Comparison of ENCODE assay signal across 22 cellular contexts in the genomic region with DNA sequence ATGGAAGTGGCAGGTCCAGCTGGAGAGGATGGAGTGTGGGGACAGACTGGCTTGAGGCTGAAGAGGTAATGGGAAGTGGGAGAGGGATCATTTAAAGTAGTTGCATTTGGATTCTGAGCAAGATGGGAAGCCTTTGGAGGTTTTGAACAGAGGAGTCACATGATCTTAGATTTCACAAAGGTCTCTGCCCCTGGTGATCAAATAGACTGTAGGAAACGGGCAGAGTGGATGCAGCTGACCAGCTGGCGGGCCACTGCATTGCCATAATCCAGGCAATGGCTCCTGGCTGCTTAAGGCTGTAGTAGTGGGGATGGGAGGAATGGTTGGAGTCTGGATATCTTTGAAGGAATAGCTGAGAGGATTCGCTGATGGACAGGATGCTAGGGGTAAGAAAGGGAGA.
DNase-seq lines count a peak whose midpoint lies in the region; ATAC-seq, FAIRE-seq and TF ChIP-seq lines count a peak whose summit lies in the region.
"Had no signal": no experiment of that assay in that cellular context is flagged by ENCODE, and none has a peak within 500 bp of the region (broad histone marks: within the 10 kb centered on the region; RNA-seq: fewer than 3 reads in every experiment).

No MANE protein-coding gene starts in this region.

- no peaks in the 10 kb centered on the region for H3K79me2 ChIP-seq in K562 (ENCODE audit: control insufficient read depth, insufficient read depth, low read length)

- no peak overlapping the region for H3K9ac ChIP-seq in K562 (ENCODE audit: insufficient read depth in 1 of 2, low read depth in 2 of 2, low read length in 2 of 2)
- H3K9ac ChIP-seq: BLaER1 treated with 17β-estradiol and CSF1 and Interleukin-3, amounts not matched to agents 10 nM and 100 nM had no signal

- peaks cover 0 to 4% of the 10 kb centered on the region in 2 donors for H3K4me1 ChIP-seq in right atrium auricular region
- no peaks in the 10 kb centered on the region for H3K4me1 ChIP-seq in heart right ventricle
- H3K4me1 ChIP-seq in K562 (replicated peaks in 1 of 2; ENCODE audit: control insufficient read depth in 2 of 2, insufficient read depth in 2 of 2, low read length in 2 of 2), result no peaks in the 10 kb centered on the region
- H3K4me1 ChIP-seq: Caco-2 had no signal

- no peaks in the 10 kb centered on the region for H4K20me1 ChIP-seq in K562 (replicated peaks; ENCODE audit: control insufficient read depth, insufficient read depth, low read length)
- H4K20me1 ChIP-seq: BLaER1 treated with 17β-estradiol and CSF1 and Interleukin-3, amounts not matched to agents 10 nM and 100 nM had no signal

- intact Hi-C loops in heart right ventricle (cut with DNase I) (no loop called here), K562 (cut with micrococcal nuclease) (no loop called here), head of caudate nucleus (cut with DNase I) (no loop called here)

- H3K36me3 ChIP-seq in right atrium auricular region (no peaks in the 10 kb centered on the region), heart right ventricle (no peaks in the 10 kb centered on the region), K562 (ENCODE audit: control insufficient read depth, insufficient read depth, low read length) (no peaks in the 10 kb centered on the region)
- H3K36me3 ChIP-seq: BLaER1 treated with 17β-estradiol and CSF1 and Interleukin-3, amounts not matched to agents 10 nM and 100 nM had no signal

- CTCF ChIA-PET in K562 (lab: Yijun Ruan, JAX; ENCODE audit: low intra/inter-chr PET ratio), result no interaction called here

- no peak for ATAC-seq in heart right ventricle
- ATAC-seq in K562, result no peak
- ATAC-seq in left lobe of liver, result peak; percentile 78
- no peak for ATAC-seq in HG03571 (IDR thresholded peaks at IDR 0.05; ENCODE audit: unreplicated experiment)
- ATAC-seq: A549; CD8-positive, alpha-beta T cell had no signal

- WGBS in heart right ventricle, 2 donors, result 41 to 52% methylated on average over 3 of the region's 3 CpGs
- 0% methylated on average over 3 of the region's 3 CpGs for WGBS in K562 (ENCODE audit: insufficient coverage, low coverage, missing lambda C conversion rate)

- POLR2A ChIA-PET in K562 (lab: Yijun Ruan, JAX), result interaction anchor here (0.6 kb wide), 1 partner anchor 17 kb away, joined by 3 read pairs; no protein-coding TSS in a partner anchor

- no peak overlapping the region for H3K4me2 ChIP-seq in K562 (ENCODE audit: insufficient read depth, low read length)
- H3K4me2 ChIP-seq: A549; BLaER1 treated with 17β-estradiol and CSF1 and Interleukin-3, amounts not matched to agents 10 nM and 100 nM had no signal

- no peak for TF ChIP-seq POLR2A in K562 (conservative IDR thresholded peaks at IDR 0.05)

- H3K27me3 ChIP-seq in right atrium auricular region (peaks cover 0 to 7% of the 10 kb centered on the region in 2 donors), heart right ventricle (peaks cover 0 to 88% (median 57%) of the 10 kb centered on the region in 7 donors), K562 (ENCODE audit: control insufficient read depth in 2 of 2, insufficient read depth in 2 of 2, low read length in 2 of 2) (peaks cover 11 to 25% of the 10 kb centered on the region in 2 experiments; a peak in 3 of 5 replicates)
- H3K27me3 ChIP-seq: BLaER1 treated with 17β-estradiol and CSF1 and Interleukin-3, amounts not matched to agents 10 nM and 100 nM had no signal

- H2AFZ ChIP-seq in K562 (ENCODE audit: low read depth, low read length), result no peak overlapping the region

- FAIRE-seq in K562 (lab: Jason Lieb, UNC), result no peak
- FAIRE-seq: A549, D721Med, G401.6, GM12891, GM19239 had no signal

- H3K9me3 ChIP-seq in right atrium auricular region (no peaks in the 10 kb centered on the region), heart right ventricle (no peaks in the 10 kb centered on the region), K562 (replicated peaks; ENCODE audit: control insufficient read depth, insufficient read depth, low read depth, low read length) (no peaks in the 10 kb centered on the region; the same call in 1 of the 2 replicates)
- H3K9me3 ChIP-seq: A549; BLaER1 treated with 17β-estradiol and CSF1 and Interleukin-3, amounts not matched to agents 10 nM and 100 nM; Caco-2 had no signal

- H3K4me3 ChIP-seq in right atrium auricular region (no peak overlapping the region), heart right ventricle (no peak overlapping the region), K562 (no peak overlapping the region)
- H3K4me3 ChIP-seq: A549; BLaER1 treated with 17β-estradiol and CSF1 and Interleukin-3, amounts not matched to agents 10 nM and 100 nM had no signal

- TF ChIP-seq EP300 in K562 (IDR thresholded peaks at IDR 0.05; ENCODE audit: low read length), result no peak

- DNase-seq in DMS79 treated with DMSO at 0.1 percent for 48 hours (lab: John Stamatoyannopoulos, UW) (peak; percentile 1), DMS79 (lab: John Stamatoyannopoulos, UW) (no peak), right atrium auricular region (ENCODE audit: low spot score) (peak; percentile 23), heart right ventricle (no peak), K562 (ENCODE audit: extremely low read depth in 1 of 4, low spot score in 3 of 4) (no peak), left lobe of liver (ENCODE audit: low spot score) (no peak), head of caudate nucleus (no peak)
- DNase-seq: AML-193; Caco-2; Calu3; CD4-positive, alpha-beta T cell; CD8-positive, alpha-beta T cell; GF-D8 had no signal

- no peak for TF ChIP-seq RAD21 in K562 (CRISPR knock-in tag; conservative IDR thresholded peaks at IDR 0.05 in 1 of 2, IDR thresholded peaks at IDR 0.05 in 1 of 2)

- in situ Hi-C loops in K562 (cut with MboI), result no loop called here

- H3K27ac ChIP-seq in right atrium auricular region, result no peak overlapping the region
- no peak overlapping the region for H3K27ac ChIP-seq in heart right ventricle
- no peak overlapping the region for H3K27ac ChIP-seq in K562 (ENCODE audit: extremely low read depth, low read depth, low read length)
- H3K27ac ChIP-seq: 22Rv1; A549; BLaER1 treated with 17β-estradiol and CSF1 and Interleukin-3, amounts not matched to agents 10 nM and 100 nM; C4-2B had no signal

- BruUV-seq in K562 (replicated peaks; lab: Mats Ljungman, UMichigan), result no TSS peak

- no peak for TF ChIP-seq CTCF in right atrium auricular region (IDR thresholded peaks at IDR 0.05)
- no peak for TF ChIP-seq CTCF in heart right ventricle (IDR thresholded peaks at IDR 0.05)
- no peak for TF ChIP-seq CTCF in K562 (IDR thresholded peaks at IDR 0.05 in 2 of 3, conservative IDR thresholded peaks at IDR 0.05 in 1 of 3; ENCODE audit: insufficient read depth in 2 of 3, low read depth in 1 of 3, low read length in 3 of 3)

- no peaks in the 10 kb centered on the region for H3K9me1 ChIP-seq in K562 (ENCODE audit: control insufficient read depth, insufficient read depth, low read length)

TF ChIP-seq in K562, 482 proteins besides CTCF, POLR2A, EP300 and RAD21:
- TF ChIP-seq, protein P1, sequence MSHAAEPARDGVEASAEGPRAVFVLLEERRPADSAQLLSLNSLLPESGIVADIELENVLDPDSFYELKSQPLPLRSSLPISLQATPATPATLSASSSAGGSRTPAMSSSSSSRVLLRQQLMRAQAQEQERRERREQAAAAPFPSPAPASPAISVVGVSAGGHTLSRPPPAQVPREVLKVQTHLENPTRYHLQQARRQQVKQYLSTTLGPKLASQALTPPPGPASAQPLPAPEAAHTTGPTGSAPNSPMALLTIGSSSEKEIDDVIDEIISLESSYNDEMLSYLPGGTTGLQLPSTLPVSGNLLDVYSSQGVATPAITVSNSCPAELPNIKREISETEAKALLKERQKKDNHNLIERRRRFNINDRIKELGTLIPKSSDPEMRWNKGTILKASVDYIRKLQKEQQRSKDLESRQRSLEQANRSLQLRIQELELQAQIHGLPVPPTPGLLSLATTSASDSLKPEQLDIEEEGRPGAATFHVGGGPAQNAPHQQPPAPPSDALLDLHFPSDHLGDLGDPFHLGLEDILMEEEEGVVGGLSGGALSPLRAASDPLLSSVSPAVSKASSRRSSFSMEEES (CRISPR knock-in tag; IDR thresholded peaks at IDR 0.05), result peak; percentile 57
- TF ChIP-seq ZNF140 (CRISPR knock-in tag; IDR thresholded peaks at IDR 0.05), result no peak

Comparison
In these comparisons a context has a peak if more than half of its experiments do, and no peak if none do; other contexts are left out.
1. DNase-seq: peak in DMS79 treated with DMSO at 0.1 percent for 48 hours (single experiment) and right atrium auricular region (single experiment); none in DMS79 (single experiment), heart right ventricle (0 of 2), K562 (0 of 4), left lobe of liver (single experiment) and head of caudate nucleus (0 of 42).